1 cellular context compared by ENCODE assay signal in genomic region chr21:43940329-43940653, GRCh38.
TF ChIP-seq lines count a peak whose summit lies in the region.

No MANE protein-coding gene starts in this region.

TF ChIP-seq in H1, 55 proteins besides CTCF, POLR2A, EP300 and RAD21:
- no peak for TF ChIP-seq TAF7 (optimal IDR thresholded peaks at IDR 0.05; ENCODE audit: borderline replicate concordance, low read depth, low read length)
